Comparison of ENCODE assay signal across 8 cellular contexts in genomic region chr5:32711693-32712462, GRCh38. TPM values are rescaled to one million over a fixed set of nuclear protein-coding genes. Genes with fewer than 3 reads are reported as not detected.
DNase-seq lines count a peak whose midpoint lies in the region; ATAC-seq and TF ChIP-seq lines count a peak whose summit lies in the region.

No MANE protein-coding gene starts in this region.

- H3K27me3 ChIP-seq in prostate gland (replicated peaks; ENCODE audit: insufficient read depth), result no peaks in the 10 kb centered on the region

- H3K27ac Mint-ChIP-seq in T-helper 2 cell treated with Interferon-gamma antibody and Interleukin-4, amounts not matched to agents 5 μg/mL and 100 μg/mL, for 36 hours, result peak overlapping the region; percentile 68

- TF ChIP-seq CTCF in prostate gland (IDR thresholded peaks at IDR 0.05), result no peak

- WGBS in prostate gland, result 2% methylated on average over 56 of the region's 75 CpGs

- peaks cover 78% of the 10 kb centered on the region for H3K27me3 Mint-ChIP-seq in T-helper 2 cell treated with Interferon-gamma antibody and Interleukin-4, amounts not matched to agents 5 μg/mL and 100 μg/mL, for 36 hours (ENCODE audit: low read depth)

- no peak for TF ChIP-seq POLR2A in prostate gland (IDR thresholded peaks at IDR 0.05)

- peaks cover 1% of the 10 kb centered on the region for H3K36me3 Mint-ChIP-seq in T-helper 2 cell treated with Interferon-gamma antibody and Interleukin-4, amounts not matched to agents 5 μg/mL and 100 μg/mL, for 36 hours (ENCODE audit: low read depth)

- intact Hi-C loops in prostate gland (cut with DNase I), result loop anchor here (5.0 to 10.0 kb wide), 2 partner anchors 590 to 713 kb away; no protein-coding TSS in a partner anchor

- H3K4me3 ChIP-seq in prostate gland, result peak overlapping the region; percentile 41 to 46

- peak overlapping the region in 1 of 2 donors; percentile 68 for H3K27ac ChIP-seq in prostate gland

- DNase-seq in ELF-1 (ENCODE audit: low read depth, low spot score) (peak; percentile 33), glomerular visceral epithelial cell (ENCODE audit: extremely low spot score) (peak; percentile 51), prostate gland (ENCODE audit: low spot score) (no peak), GOT3 (lab: John Stamatoyannopoulos, UW) (no peak)
- DNase-seq in T-helper 2 cell treated with Interferon-gamma antibody and Interleukin-4, amounts not matched to agents 5 μg/mL and 100 μg/mL, for 36 hours (ENCODE audit: low spot score), result no peak

- H3K4me1 ChIP-seq in prostate gland (replicated peaks), result no peaks in the 10 kb centered on the region

- H3K4me3 Mint-ChIP-seq in T-helper 2 cell treated with Interferon-gamma antibody and Interleukin-4, amounts not matched to agents 5 μg/mL and 100 μg/mL, for 36 hours, result peak overlapping the region; percentile 57

- no peaks in the 10 kb centered on the region for H3K9me3 Mint-ChIP-seq in T-helper 2 cell treated with Interferon-gamma antibody and Interleukin-4, amounts not matched to agents 5 μg/mL and 100 μg/mL, for 36 hours

- H3K9me3 ChIP-seq in prostate gland, result no peaks in the 10 kb centered on the region

- peaks cover 18% of the 10 kb centered on the region for H3K4me1 Mint-ChIP-seq in T-helper 2 cell treated with Interferon-gamma antibody and Interleukin-4, amounts not matched to agents 5 μg/mL and 100 μg/mL, for 36 hours (ENCODE audit: low read depth)

- H3K36me3 ChIP-seq in prostate gland, result no peaks in the 10 kb centered on the region

- no peak for ATAC-seq in GM18498 (IDR thresholded peaks at IDR 0.05; ENCODE audit: unreplicated experiment)
- ATAC-seq in HG03039 (IDR thresholded peaks at IDR 0.05; ENCODE audit: unreplicated experiment), result no peak
- ATAC-seq in GM18870 (IDR thresholded peaks at IDR 0.05; ENCODE audit: unreplicated experiment), result no peak

RNA-seq across cellular contexts. Expression of gene NPR3, which starts 0.8 kb away (rescaled TPM):
- total RNA-seq in prostate gland, result 10 to 100 TPM in 1 of 2 donors, 1 to 10 TPM in 1; 4.3 to 23.9 TPM

Comparison
In these comparisons a context has a peak if more than half of its experiments do, and no peak if none do; other contexts are left out.
1. DNase-seq: peak in ELF-1 (single experiment) and glomerular visceral epithelial cell (single experiment); none in T-helper 2 cell treated with Interferon-gamma antibody and Interleukin-4, amounts not matched to agents 5 μg/mL and 100 μg/mL, for 36 hours (single experiment), prostate gland (single experiment) and GOT3 (single experiment).